In the genomic region with DNA sequence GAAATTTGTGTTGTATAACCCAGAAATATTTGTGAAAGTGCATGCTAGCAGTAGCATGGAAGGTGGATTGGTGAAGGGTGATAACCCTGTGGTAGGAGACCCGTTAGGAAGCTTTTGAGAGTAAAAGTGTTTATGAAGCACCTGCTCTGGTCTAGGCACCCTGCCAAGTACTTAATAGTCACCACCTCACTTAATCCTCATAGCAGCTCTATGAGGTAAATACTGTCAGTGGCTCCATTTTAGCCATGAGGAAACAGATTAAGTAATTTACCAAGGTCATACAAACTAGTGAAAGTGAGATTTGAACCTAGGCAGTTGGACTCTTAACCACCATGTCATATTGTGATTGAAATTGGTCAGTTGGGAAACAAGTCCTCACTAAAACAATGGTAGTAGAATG, we compare ENCODE assay signal across 17 cellular contexts.
DNase-seq lines count a peak whose midpoint lies in the region; ATAC-seq and TF ChIP-seq lines count a peak whose summit lies in the region.
"Had no signal": no experiment of that assay in that cellular context is flagged by ENCODE, and none has a peak within 500 bp of the region (broad histone marks: within the 10 kb centered on the region; RNA-seq: fewer than 3 reads in every experiment).

No MANE protein-coding gene starts in this region.

- TF ChIP-seq EP300 in suprapubic skin (IDR thresholded peaks at IDR 0.05), result no peak

- no peak for ATAC-seq in CD4-positive, alpha-beta T cell (ENCODE audit: poor library complexity)
- ATAC-seq in GM18858 (IDR thresholded peaks at IDR 0.05; ENCODE audit: unreplicated experiment), result no peak

- peaks cover 100% of the 10 kb centered on the region for H4K20me1 ChIP-seq in BLaER1

- peaks cover 65% of the 10 kb centered on the region for H3K4me1 Mint-ChIP-seq in CD4-positive, alpha-beta T cell (ENCODE audit: low read depth)

- no peaks in the 10 kb centered on the region for H3K9me3 Mint-ChIP-seq in CD4-positive, alpha-beta T cell
- H3K9me3 Mint-ChIP-seq: brain, nephron had no signal

- intact Hi-C loops in CD4-positive, alpha-beta T cell (cut with DNase I, micrococcal nuclease), result loop anchor here in 1 of 2 experiments (5.0 kb wide), 1 partner anchor 124 kb away; a partner anchor contains a TSS
- intact Hi-C loops in vagina (cut with DNase I), result no loop called here

- no peak for DNase-seq in CD4-positive, alpha-beta T cell
- DNase-seq in NCI-H69 (lab: John Stamatoyannopoulos, UW) (peak; percentile 14), GM13976 (ENCODE audit: low spot score) (no peak), suprapubic skin (ENCODE audit: low spot score in 2 of 2) (no peak), vagina (ENCODE audit: extremely low spot score in 2 of 2) (no peak)
- DNase-seq: activated naive CD4-positive, alpha-beta T cell treated with anti-CD3 and anti-CD28 coated beads, Interleukin-2, amount 50 U/mL, for 16 hours; glutamatergic neuron; Kasumi-1; mammary epithelial cell; NCI-H1694 had no signal

- TF ChIP-seq POLR2A in suprapubic skin (IDR thresholded peaks at IDR 0.05) (no peak), vagina (IDR thresholded peaks at IDR 0.05) (no peak)

- H3K4me2 ChIP-seq in BLaER1, result peak overlapping the region; percentile 76; the same call in 1 of the 2 replicates
- H3K4me2 ChIP-seq: smooth muscle cell had no signal

- H3K9me3 ChIP-seq in BLaER1, result no peaks in the 10 kb centered on the region
- H3K9me3 ChIP-seq in CD4-positive, alpha-beta T cell (ENCODE audit: control insufficient read depth, low read length), result no peaks in the 10 kb centered on the region
- no peaks in the 10 kb centered on the region for H3K9me3 ChIP-seq in esophagus (ENCODE audit: control insufficient read depth in 2 of 2, insufficient read depth in 1 of 2, low read depth in 1 of 2, low read length in 1 of 2)
- no peaks in the 10 kb centered on the region for H3K9me3 ChIP-seq in suprapubic skin
- H3K9me3 ChIP-seq in vagina, result no peaks in the 10 kb centered on the region
- H3K9me3 ChIP-seq: esophagus muscularis mucosa had no signal

- H3K27ac ChIP-seq in BLaER1 (no peak overlapping the region), esophagus (ENCODE audit: low read depth in 2 of 2, low read length in 1 of 2) (peak overlapping the region; percentile 35 to 42), suprapubic skin (no peak overlapping the region), vagina (no peak overlapping the region)
- H3K27ac ChIP-seq in CD4-positive, alpha-beta T cell (ENCODE audit: low read depth, low read length), result no peak overlapping the region
- H3K27ac ChIP-seq: esophagus muscularis mucosa had no signal

- in situ Hi-C loops in GM13976 (cut with MboI; ENCODE audit: low sequenced_read_pairs, unreplicated experiment), result no loop called here

- H3K27me3 ChIP-seq in BLaER1, result no peaks in the 10 kb centered on the region
- H3K27me3 ChIP-seq in CD4-positive, alpha-beta T cell (ENCODE audit: control insufficient read depth, insufficient read depth, low read length), result no peaks in the 10 kb centered on the region
- no peaks in the 10 kb centered on the region for H3K27me3 ChIP-seq in esophagus (ENCODE audit: control insufficient read depth in 1 of 2, insufficient read depth in 2 of 2, low read length in 2 of 2)
- H3K27me3 ChIP-seq in suprapubic skin, result no peaks in the 10 kb centered on the region
- no peaks in the 10 kb centered on the region for H3K27me3 ChIP-seq in vagina
- H3K27me3 ChIP-seq: esophagus muscularis mucosa had no signal

- H3K36me3 ChIP-seq in BLaER1 (peaks cover 82% of the 10 kb centered on the region), esophagus (ENCODE audit: control insufficient read depth in 2 of 2, insufficient read depth in 2 of 2, low read length in 1 of 2) (peaks cover under 1 to 19% of the 10 kb centered on the region in 2 donors), suprapubic skin (peaks cover 20% of the 10 kb centered on the region), vagina (peaks cover 0 to 16% of the 10 kb centered on the region in 2 donors)

- TF ChIP-seq CTCF in CD4-positive, alpha-beta T cell (IDR thresholded peaks at IDR 0.05), result no peak
- TF ChIP-seq CTCF in GM13976 (IDR thresholded peaks at IDR 0.05; ENCODE audit: borderline replicate concordance, control extremely low read depth, extremely low read depth, insufficient read depth, missing control alignments) (no peak), suprapubic skin (IDR thresholded peaks at IDR 0.05) (no peak), vagina (IDR thresholded peaks at IDR 0.05) (no peak)

- H3K9ac ChIP-seq in BLaER1, result no peak overlapping the region

- POLR2A ChIA-PET in CD4-positive, alpha-beta T cell (lab: Charles Lee), result interaction anchor here (0.9 to 1.6 kb wide), 3 partner anchors 13 to 223 kb away, joined by 3 read pairs; a partner anchor contains a TSS

- H3K36me3 Mint-ChIP-seq in CD4-positive, alpha-beta T cell (ENCODE audit: low read depth), result peaks cover 34% of the 10 kb centered on the region

- WGBS in esophagus, 2 donors, result 30 to 35% methylated on average over 1 of the region's 1 CpG
- 38% methylated on average over 1 of the region's 1 CpG for WGBS in suprapubic skin

- H3K4me3 ChIP-seq in BLaER1 (no peak overlapping the region), esophagus (ENCODE audit: low read depth in 1 of 2, low read length in 2 of 2) (no peak overlapping the region), suprapubic skin (no peak overlapping the region), vagina (no peak overlapping the region)
- H3K4me3 ChIP-seq: esophagus muscularis mucosa, smooth muscle cell had no signal

- peak overlapping the region; percentile 83 for H3K27ac Mint-ChIP-seq in CD4-positive, alpha-beta T cell
- H3K27ac Mint-ChIP-seq: nephron had no signal

- CTCF ChIA-PET in CD4-positive, alpha-beta T cell (lab: Charles Lee), result interaction anchor here (1.5 kb wide), 1 partner anchor 22 kb away, joined by 3 read pairs; no protein-coding TSS in a partner anchor

- H3K4me1 ChIP-seq in BLaER1 (peaks cover 72% of the 10 kb centered on the region), esophagus (ENCODE audit: control insufficient read depth in 2 of 2, insufficient read depth in 2 of 2, low read length in 1 of 2) (peaks cover 0 to 20% of the 10 kb centered on the region in 2 donors), suprapubic skin (peaks cover 25% of the 10 kb centered on the region), vagina (no peaks in the 10 kb centered on the region)
- H3K4me1 ChIP-seq: esophagus muscularis mucosa had no signal

- no peak overlapping the region for H3K4me3 Mint-ChIP-seq in CD4-positive, alpha-beta T cell
- H3K4me3 Mint-ChIP-seq: brain, nephron had no signal

- no peaks in the 10 kb centered on the region for H3K27me3 Mint-ChIP-seq in CD4-positive, alpha-beta T cell
- H3K27me3 Mint-ChIP-seq: brain had no signal

Comparison
In these comparisons a context has a peak if more than half of its experiments do, and no peak if none do; other contexts are left out.
1. H3K27ac ChIP-seq: peak in esophagus (2 of 2); none in BLaER1 (single experiment), CD4-positive, alpha-beta T cell (single experiment), suprapubic skin (single experiment) and vagina (single experiment).